ENCODE assay signal across 8 cellular contexts in the genomic region with DNA sequence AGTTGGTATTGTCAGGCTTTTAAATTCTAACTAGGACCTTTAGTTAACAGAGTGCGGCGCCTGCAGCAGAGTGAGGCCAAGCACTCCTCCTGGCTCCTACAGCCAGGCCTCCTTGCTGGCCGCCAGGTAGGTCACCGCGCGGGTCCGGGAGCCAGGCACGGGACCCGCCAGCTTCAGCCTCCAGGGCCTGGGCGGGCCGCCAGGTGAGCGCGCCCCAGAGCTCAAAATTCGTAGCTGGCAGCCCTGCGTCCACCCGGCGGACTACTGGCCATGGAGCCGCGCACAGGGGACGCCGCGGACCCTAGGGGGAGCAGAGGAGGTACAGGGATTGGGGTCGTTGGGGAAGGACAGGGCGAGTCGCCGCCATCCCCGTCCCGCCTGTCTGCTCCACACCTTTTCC. TPM values are rescaled to one million over a fixed set of nuclear protein-coding genes. Genes with fewer than 3 reads are reported as not detected.
DNase-seq lines count a peak whose midpoint lies in the region; ATAC-seq lines count a peak whose summit lies in the region.

A gene (plus strand): TSS at position 139 of the 400 bp plus-strand sequence. CDS start 132 bp downstream, at position 271.

- H3K4me3 Mint-ChIP-seq in activated CD4-positive, alpha-beta memory T cell treated with anti-CD3 and anti-CD28 coated beads for 36 hours = peak within 1 kb of the TSS; percentile 60

- intact Hi-C loops in activated CD4-positive, alpha-beta memory T cell treated with anti-CD3 and anti-CD28 coated beads for 36 hours (cut with micrococcal nuclease) = loop anchor here (10.0 kb wide), 1 partner anchor 358 kb away; a partner anchor contains a TSS
- intact Hi-C loops in right cardiac atrium (cut with DNase I) = no loop called here

- H3K4me1 ChIP-seq in right cardiac atrium (ENCODE audit: control insufficient read depth, insufficient read depth, low read length) (no peaks in the 10 kb centered on the region), skeletal muscle satellite cell (ENCODE audit: control insufficient read depth, insufficient read depth, low read length) (peaks cover 19% of the 10 kb centered on the region)

- POLR2A ChIA-PET in activated CD4-positive, alpha-beta memory T cell treated with anti-CD3 and anti-CD28 coated beads for 36 hours (lab: Charles Lee) = no interaction called here

- peak within 1 kb of the TSS; percentile 91 for H3K27ac ChIP-seq in right cardiac atrium (ENCODE audit: low read length)

- ATAC-seq in right cardiac atrium = no peak
- ATAC-seq in GM21423 (IDR thresholded peaks at IDR 0.05; ENCODE audit: unreplicated experiment) = no peak
- ATAC-seq in GM21381 (IDR thresholded peaks at IDR 0.05; ENCODE audit: unreplicated experiment) = no peak

- peak; percentile 72 for DNase-seq in H7
- DNase-seq in activated CD4-positive, alpha-beta memory T cell treated with anti-CD3 and anti-CD28 coated beads for 36 hours = no peak
- DNase-seq in right cardiac atrium = peak in 2 of 3 donors; percentile 67 to 69
- no peak for DNase-seq in middle frontal gyrus (ENCODE audit: extremely low spot score, low spot score)
- DNase-seq in COR-L47 (lab: John Stamatoyannopoulos, UW) = no peak

- peak within 1 kb of the TSS; percentile 90 for H3K4me2 ChIP-seq in skeletal muscle satellite cell (ENCODE audit: low read length)

- H3K36me3 ChIP-seq in H7 (replicated peaks; ENCODE audit: control insufficient read depth, insufficient read depth, low read length) (no peaks in the 10 kb centered on the region), skeletal muscle satellite cell (ENCODE audit: insufficient read depth, low read length) (no peaks in the 10 kb centered on the region)

- 64% methylated on average over 28 of the region's 28 CpGs for WGBS in right cardiac atrium

- CTCF ChIA-PET in activated CD4-positive, alpha-beta memory T cell treated with anti-CD3 and anti-CD28 coated beads for 36 hours (lab: Charles Lee) = no interaction called here

- H3K9me3 ChIP-seq in right cardiac atrium (ENCODE audit: control insufficient read depth, low read length) (no peaks in the 10 kb centered on the region), skeletal muscle satellite cell (replicated peaks; ENCODE audit: low read length) (no peaks in the 10 kb centered on the region)

- H3K4me3 ChIP-seq in H7 (ENCODE audit: insufficient read depth, low read depth, low read length) (peak within 1 kb of the TSS; percentile 50), right cardiac atrium (ENCODE audit: low read length) (peak within 1 kb of the TSS; percentile 37), skeletal muscle satellite cell (ENCODE audit: low read length) (peak within 1 kb of the TSS; percentile 69)

- H3K9ac ChIP-seq in skeletal muscle satellite cell (ENCODE audit: low read depth, low read length) = peak within 1 kb of the TSS; percentile 83

- peaks cover 18% of the 10 kb centered on the region for H3K4me1 Mint-ChIP-seq in activated CD4-positive, alpha-beta memory T cell treated with anti-CD3 and anti-CD28 coated beads for 36 hours (ENCODE audit: low read depth)

- peak within 1 kb of the TSS; percentile 38 for H3K27ac Mint-ChIP-seq in activated CD4-positive, alpha-beta memory T cell treated with anti-CD3 and anti-CD28 coated beads for 36 hours

- H3K27me3 ChIP-seq in H7 (ENCODE audit: control insufficient read depth, insufficient read depth, low read length) = peaks cover 34% of the 10 kb centered on the region
- no peaks in the 10 kb centered on the region for H3K27me3 ChIP-seq in right cardiac atrium (ENCODE audit: control insufficient read depth, insufficient read depth)
- no peaks in the 10 kb centered on the region for H3K27me3 ChIP-seq in skeletal muscle satellite cell (ENCODE audit: control insufficient read depth, insufficient read depth, low read length)

- H3K9me3 Mint-ChIP-seq in activated CD4-positive, alpha-beta memory T cell treated with anti-CD3 and anti-CD28 coated beads for 36 hours = no peaks in the 10 kb centered on the region

- no peaks in the 10 kb centered on the region for H3K36me3 Mint-ChIP-seq in activated CD4-positive, alpha-beta memory T cell treated with anti-CD3 and anti-CD28 coated beads for 36 hours

- no peaks in the 10 kb centered on the region for H3K27me3 Mint-ChIP-seq in activated CD4-positive, alpha-beta memory T cell treated with anti-CD3 and anti-CD28 coated beads for 36 hours

RNA-seq across cellular contexts. Expression of the gene that starts here (rescaled TPM):
- total RNA-seq in H7 (2014; rRNA removed; shearing (Covaris generic)) = 0.21 and 1.00 TPM in 2 replicates
- total RNA-seq in activated CD4-positive, alpha-beta memory T cell treated with anti-CD3 and anti-CD28 coated beads for 36 hours = 1 to 10 TPM in 1 of 2 experiments, under 1 TPM in 1; 0.87 to 1.0 TPM
- total RNA-seq in right cardiac atrium = 10 to 100 TPM in 3 of 4 donors, 1 to 10 TPM in 1; 9.0 to 16.6 (median 15.4) TPM
- polyA plus RNA-seq in right cardiac atrium = 16.5 TPM
- 0.66 and 0.76 TPM in 2 replicates for total RNA-seq in skeletal muscle satellite cell (2012; rRNA removed)

Comparison
In these comparisons a context has a peak if more than half of its experiments do, and no peak if none do; other contexts are left out.
1. Peak in DNase-seq and H3K4me3 ChIP-seq in H7; RNA of the gene not detected or under 1 TPM.
2. DNase-seq: peak in right cardiac atrium (2 of 3); none in activated CD4-positive, alpha-beta memory T cell treated with anti-CD3 and anti-CD28 coated beads for 36 hours (single experiment), middle frontal gyrus (single experiment) and COR-L47 (single experiment).
3. Peak in every context shown above with its lines, with median percentiles within 50 percentile points of each other: H3K4me3 ChIP-seq.